ENCODE assay signal across 1 cellular context in the genomic region with DNA sequence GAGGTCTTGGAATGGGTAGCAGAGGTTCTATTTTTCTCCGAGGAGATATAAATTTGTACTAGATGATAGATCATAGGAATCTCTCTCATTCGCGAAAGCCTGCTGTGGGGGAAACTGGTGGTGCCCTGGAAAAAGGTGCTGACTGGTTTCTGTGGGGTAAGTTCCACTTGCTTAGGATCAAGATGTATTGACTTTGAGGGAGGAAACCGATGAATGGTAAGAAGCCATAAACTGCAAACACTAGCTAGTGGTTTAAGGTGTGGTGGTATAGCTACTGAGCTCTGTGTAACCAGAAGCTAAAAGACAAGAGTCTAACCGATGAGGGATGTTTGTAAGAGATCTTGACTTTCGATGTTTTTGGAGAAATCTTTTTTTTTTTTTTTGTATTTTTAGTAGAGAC.
TF ChIP-seq lines count a peak whose summit lies in the region.

No MANE protein-coding gene starts in this region.

TF ChIP-seq in HCT116, 20 proteins besides CTCF, POLR2A, EP300 and RAD21 (continued from another document):
- TF ChIP-seq, protein P1, sequence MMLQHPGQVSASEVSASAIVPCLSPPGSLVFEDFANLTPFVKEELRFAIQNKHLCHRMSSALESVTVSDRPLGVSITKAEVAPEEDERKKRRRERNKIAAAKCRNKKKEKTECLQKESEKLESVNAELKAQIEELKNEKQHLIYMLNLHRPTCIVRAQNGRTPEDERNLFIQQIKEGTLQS (IDR thresholded peaks at IDR 0.05): no peak
- no peak for TF ChIP-seq ZFX (IDR thresholded peaks at IDR 0.05)
